13 cellular contexts compared by ENCODE assay signal in the genomic region with DNA sequence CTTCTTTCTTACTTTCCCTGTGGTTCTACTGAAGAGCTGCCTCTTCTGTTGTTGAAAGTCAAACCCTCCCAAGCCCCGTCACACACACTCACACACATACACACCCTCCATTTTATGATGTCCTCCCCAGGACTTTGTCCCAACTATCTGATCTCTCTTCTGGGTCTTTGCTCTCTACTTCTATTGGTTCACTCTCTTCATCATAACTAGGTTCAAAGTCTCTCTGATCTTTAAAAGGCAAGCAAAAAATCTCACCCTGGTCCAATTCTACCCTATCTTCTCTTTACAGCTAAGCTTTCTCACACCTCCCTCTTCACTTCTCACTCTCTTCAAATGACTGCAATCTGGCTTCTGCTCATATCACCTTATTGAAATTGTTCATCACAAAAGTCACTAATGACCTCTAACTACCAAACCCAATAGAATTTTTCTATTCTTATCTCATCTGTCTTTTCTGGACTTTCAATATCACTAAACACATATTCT. TPM values are rescaled to one million over a fixed set of nuclear protein-coding genes. Genes with fewer than 3 reads are reported as not detected.
DNase-seq lines count a peak whose midpoint lies in the region; ATAC-seq and TF ChIP-seq lines count a peak whose summit lies in the region.
"Had no signal": no experiment of that assay in that cellular context is flagged by ENCODE, and none has a peak within 500 bp of the region (broad histone marks: within the 10 kb centered on the region; RNA-seq: fewer than 3 reads in every experiment).

No MANE protein-coding gene starts in this region.

- no peak overlapping the region for H3K4me3 ChIP-seq in transverse colon
- H3K4me3 ChIP-seq in PC-9: no peak overlapping the region

- no peaks in the 10 kb centered on the region for H3K27me3 ChIP-seq in transverse colon
- no peaks in the 10 kb centered on the region for H3K27me3 ChIP-seq in PC-9 (ENCODE audit: insufficient read depth, low read depth)

- no peaks in the 10 kb centered on the region for H3K79me2 ChIP-seq in PC-9 (ENCODE audit: low read depth)

- TF ChIP-seq POLR2A in transverse colon (IDR thresholded peaks at IDR 0.05): no peak

- no peak overlapping the region for H2AFZ ChIP-seq in PC-9

- no peak overlapping the region for H3K4me2 ChIP-seq in PC-9

- TF ChIP-seq CTCF in transverse colon (IDR thresholded peaks at IDR 0.05) (no peak), PC-9 (conservative IDR thresholded peaks at IDR 0.05) (no peak)

- H3K9me2 ChIP-seq in PC-9 (ENCODE audit: insufficient read depth): no peaks in the 10 kb centered on the region

- POLR2A ChIA-PET in PC-9 (lab: Charles Lee; ENCODE audit: unreplicated experiment): no interaction called here

- H3K36me3 ChIP-seq in transverse colon (peaks cover 0 to 20% (median 0%) of the 10 kb centered on the region in 4 donors), PC-9 (ENCODE audit: low read depth) (no peaks in the 10 kb centered on the region)

- no peak overlapping the region for H3K4me3 Mint-ChIP-seq in effector memory CD8-positive, alpha-beta T cell

- CTCF ChIA-PET in PC-9 (lab: Charles Lee): no interaction called here

- H4K20me1 ChIP-seq in PC-9 (ENCODE audit: insufficient read depth): no peaks in the 10 kb centered on the region

- no peak overlapping the region for H3K27ac Mint-ChIP-seq in effector memory CD8-positive, alpha-beta T cell
- H3K27ac Mint-ChIP-seq: progenitor cell of endocrine pancreas had no signal

- no peaks in the 10 kb centered on the region for H3K27me3 Mint-ChIP-seq in effector memory CD8-positive, alpha-beta T cell
- H3K27me3 Mint-ChIP-seq: progenitor cell of endocrine pancreas had no signal

- H3K36me3 Mint-ChIP-seq in effector memory CD8-positive, alpha-beta T cell (ENCODE audit: insufficient read depth): peaks cover 9% of the 10 kb centered on the region

- H3K4me1 Mint-ChIP-seq in effector memory CD8-positive, alpha-beta T cell (ENCODE audit: low read depth in 2 of 2): peaks cover 3 to 19% of the 10 kb centered on the region in 2 donors

- WGBS in transverse colon (ENCODE audit: low coverage in 1 of 2), 2 donors: 40 to 46% methylated on average over 1 of the region's 1 CpG

- ATAC-seq in Right ventricle myocardium inferior (peak; percentile 66), HG02870 (IDR thresholded peaks at IDR 0.05; ENCODE audit: unreplicated experiment) (peak; percentile 80), Right ventricle myocardium superior (ENCODE audit: poor library complexity) (peak; percentile 76)
- no peak for ATAC-seq in effector memory CD8-positive, alpha-beta T cell (replicated peaks)

- H3K27ac ChIP-seq in transverse colon (peak overlapping the region; percentile 49 to 61 (median 54)), PC-9 (no peak overlapping the region)

- DNase-seq in Right ventricle myocardium inferior (ENCODE audit: missing footprints): no peak
- no peak for DNase-seq in cardiac septum (ENCODE audit: low spot score)
- no peak for DNase-seq in Right ventricle myocardium superior
- DNase-seq in transverse colon: peak; percentile 62
- DNase-seq in effector memory CD8-positive, alpha-beta T cell: no peak
- no peak for DNase-seq in NCI-H1105 (lab: John Stamatoyannopoulos, UW)
- DNase-seq in PC-9: no peak
- DNase-seq: NCI-H1417 treated with DMSO at 0.1 percent for 48 hours; NCI-H524 treated with DMSO at 0.1 percent for 48 hours; SHP77; stimulated activated CD4-positive, alpha-beta T cell treated with anti-CD3 and anti-CD28 coated beads, Interleukin-2, amount 100 ng/mL, for 24 hours had no signal

- BruUV-seq in PC-9 (replicated peaks; lab: Mats Ljungman, UMichigan): no TSS peak

- in situ Hi-C loops in transverse colon (cut with MboI; ENCODE audit: low pct_ligation_motif_present in 1 of 4, low pct_unique_long_range_greater_than_20kb in 1 of 4, low sequenced_read_pairs in 3 of 4): no loop called here

- TF ChIP-seq EP300 in transverse colon (IDR thresholded peaks at IDR 0.05; ENCODE audit: low read depth): no peak

- H3K9me3 Mint-ChIP-seq in effector memory CD8-positive, alpha-beta T cell: no peaks in the 10 kb centered on the region

- no peaks in the 10 kb centered on the region for H3F3A ChIP-seq in PC-9 (ENCODE audit: insufficient read depth, low read depth)

- no peaks in the 10 kb centered on the region for H3K9me3 ChIP-seq in transverse colon
- H3K9me3 ChIP-seq in PC-9 (ENCODE audit: insufficient read depth, low read depth): no peaks in the 10 kb centered on the region

- intact Hi-C loops in Right ventricle myocardium inferior (cut with DNase I) (no loop called here), cardiac septum (cut with DNase I) (no loop called here), Right ventricle myocardium superior (cut with DNase I) (no loop called here), transverse colon (cut with DNase I; ENCODE audit: low total_unique reads) (no loop called here), PC-9 (cut with micrococcal nuclease; ENCODE audit: unreplicated experiment) (no loop called here)

- peaks cover 0 to 52% (median 11%) of the 10 kb centered on the region in 4 donors for H3K4me1 ChIP-seq in transverse colon
- 0 out of 2 replicates have a peak, but pooled peaks cover 2% of the 10 kb centered on the region for H3K4me1 ChIP-seq in PC-9 (replicated peaks; ENCODE audit: insufficient read depth)

RNA-seq across cellular contexts. Expression of a gene that starts 34.8 kb away (rescaled TPM):
- total RNA-seq in Right ventricle myocardium inferior (146 TPM), cardiac septum (135 TPM), Right ventricle myocardium superior (150 TPM), transverse colon (100 to 1,000 TPM; 136 to 198 (median 167) TPM), PC-9 (2021) (34.5 and 40.2 TPM in 2 replicates)
